ENCODE assay signal across 1 cellular context in the genomic region with DNA sequence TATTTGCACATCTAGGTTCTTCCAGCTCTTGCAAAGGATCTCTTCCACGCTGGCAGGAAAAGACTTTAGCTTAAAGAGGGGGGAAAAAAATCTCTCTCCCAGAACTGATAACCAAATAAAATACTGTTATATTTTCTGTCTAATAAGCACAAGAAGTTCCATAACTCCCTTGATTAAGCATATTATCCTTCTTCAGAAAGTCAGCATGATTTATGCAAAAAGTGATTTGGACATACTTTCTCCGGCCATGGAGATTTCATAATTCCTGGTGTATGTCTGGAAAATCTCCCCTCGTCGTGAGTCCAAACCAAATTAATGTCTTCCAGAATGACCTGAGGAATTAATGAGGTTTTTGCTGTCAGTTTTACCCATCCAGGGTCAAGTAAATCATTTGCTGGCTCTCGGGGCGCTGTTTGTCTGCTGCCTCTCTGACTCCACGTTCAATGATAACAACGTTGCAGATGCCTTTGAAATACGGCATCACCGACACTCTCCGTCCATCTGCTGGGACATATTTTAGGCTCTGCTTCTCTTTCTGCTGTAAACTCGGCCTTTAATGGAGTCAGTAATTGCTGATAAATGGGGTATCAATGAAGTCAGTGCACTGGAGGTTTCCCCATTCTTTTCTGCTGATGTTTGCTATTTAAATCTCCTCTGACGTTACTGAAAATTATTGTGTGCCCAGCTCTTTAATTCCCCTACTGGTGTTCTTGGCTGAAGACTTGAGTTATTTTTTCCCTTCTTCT.
TF ChIP-seq lines count a peak whose summit lies in the region.

No MANE protein-coding gene starts in this region.

TF ChIP-seq in A549, 52 proteins besides CTCF, POLR2A, EP300 and RAD21:
- TF ChIP-seq ELK1 (IDR thresholded peaks at IDR 0.05; ENCODE audit: low read depth, low read length) (no peak), MAFK (IDR thresholded peaks at IDR 0.05; ENCODE audit: partially characterized antibody) (peak; percentile 69)
